ENCODE assay signal across 13 cellular contexts in the genomic region with DNA sequence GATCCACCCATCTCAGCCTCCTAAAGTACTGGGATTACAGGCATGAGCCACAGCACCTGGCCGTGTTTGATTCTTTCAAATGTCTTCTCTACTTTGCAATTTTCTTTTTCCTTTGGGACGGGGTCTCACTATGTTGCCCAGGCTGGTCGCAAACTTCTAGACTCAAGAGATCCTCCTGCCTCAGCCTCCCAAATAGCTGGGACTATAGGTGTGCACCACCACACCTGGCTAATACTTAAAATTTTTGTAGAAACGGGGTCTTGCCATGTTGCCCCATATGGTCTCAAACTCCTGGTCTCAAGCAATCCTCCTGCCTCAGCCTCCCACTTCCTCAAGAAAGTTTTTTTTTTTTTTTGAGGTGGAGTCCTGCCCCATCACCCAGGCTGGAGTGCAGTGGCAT. TPM values are rescaled to one million over a fixed set of nuclear protein-coding genes. Genes with fewer than 3 reads are reported as not detected.
DNase-seq lines count a peak whose midpoint lies in the region; ATAC-seq and TF ChIP-seq lines count a peak whose summit lies in the region.
"Had no signal": no experiment of that assay in that cellular context is flagged by ENCODE, and none has a peak within 500 bp of the region (broad histone marks: within the 10 kb centered on the region; RNA-seq: fewer than 3 reads in every experiment).

No MANE protein-coding gene starts in this region.

- peak overlapping the region; percentile 96 for H3K4me3 Mint-ChIP-seq in T-helper 1 cell treated with Interleukin-12 subunit alpha and Interleukin-12 subunit beta and Interleukin-4 antibody, amounts not matched to agents 30 μg/mL and 1 μg/mL, for 36 hours
- H3K4me3 Mint-ChIP-seq in activated naive CD8-positive, alpha-beta T cell treated with anti-CD3 and anti-CD28 coated beads, Interleukin-2, amount 50 U/mL, for 24 hours, result peak overlapping the region; percentile 99

- no peak for ATAC-seq in activated naive CD8-positive, alpha-beta T cell treated with anti-CD3 and anti-CD28 coated beads, Interleukin-2, amount 50 U/mL, for 24 hours
- no peak for ATAC-seq in GM21381 (IDR thresholded peaks at IDR 0.05; ENCODE audit: unreplicated experiment)

- TF ChIP-seq POLR2A in spleen (IDR thresholded peaks at IDR 0.05), result no peak

- H3K79me2 ChIP-seq in KMS-11 (ENCODE audit: insufficient read depth, low read depth) (peaks cover 48% of the 10 kb centered on the region), osteoblast (ENCODE audit: insufficient read depth, low read length) (peaks cover 76% of the 10 kb centered on the region)

- H3K27me3 Mint-ChIP-seq in T-helper 1 cell treated with Interleukin-12 subunit alpha and Interleukin-12 subunit beta and Interleukin-4 antibody, amounts not matched to agents 30 μg/mL and 1 μg/mL, for 36 hours (ENCODE audit: low read depth), result no peaks in the 10 kb centered on the region
- peaks cover 2% of the 10 kb centered on the region for H3K27me3 Mint-ChIP-seq in activated naive CD8-positive, alpha-beta T cell treated with anti-CD3 and anti-CD28 coated beads, Interleukin-2, amount 50 U/mL, for 24 hours

- peaks cover 25% of the 10 kb centered on the region for H3K36me3 Mint-ChIP-seq in T-helper 1 cell treated with Interleukin-12 subunit alpha and Interleukin-12 subunit beta and Interleukin-4 antibody, amounts not matched to agents 30 μg/mL and 1 μg/mL, for 36 hours (ENCODE audit: low read depth)
- peaks cover 32% of the 10 kb centered on the region for H3K36me3 Mint-ChIP-seq in activated naive CD8-positive, alpha-beta T cell treated with anti-CD3 and anti-CD28 coated beads, Interleukin-2, amount 50 U/mL, for 24 hours (ENCODE audit: low read depth)

- H2AFZ ChIP-seq in KMS-11 (ENCODE audit: low read depth) (no peak overlapping the region), osteoblast (ENCODE audit: low read length) (no peak overlapping the region)

- H3K9me3 ChIP-seq in osteoblast (ENCODE audit: low read depth, low read length) (no peaks in the 10 kb centered on the region), spleen (no peaks in the 10 kb centered on the region)
- no peaks in the 10 kb centered on the region for H3K9me3 ChIP-seq in effector memory CD4-positive, alpha-beta T cell (ENCODE audit: control insufficient read depth, low read length)

- H3K9ac ChIP-seq in KMS-11, result no peak overlapping the region

- no peaks in the 10 kb centered on the region for H3K9me3 Mint-ChIP-seq in T-helper 1 cell treated with Interleukin-12 subunit alpha and Interleukin-12 subunit beta and Interleukin-4 antibody, amounts not matched to agents 30 μg/mL and 1 μg/mL, for 36 hours
- no peaks in the 10 kb centered on the region for H3K9me3 Mint-ChIP-seq in activated naive CD8-positive, alpha-beta T cell treated with anti-CD3 and anti-CD28 coated beads, Interleukin-2, amount 50 U/mL, for 24 hours

- no peaks in the 10 kb centered on the region for H3K27me3 ChIP-seq in KMS-11 (ENCODE audit: insufficient read depth, low read depth)
- no peaks in the 10 kb centered on the region for H3K27me3 ChIP-seq in osteoblast (ENCODE audit: insufficient read depth, low read length)
- no peaks in the 10 kb centered on the region for H3K27me3 ChIP-seq in spleen (replicated peaks in 1 of 7)
- no peaks in the 10 kb centered on the region for H3K27me3 ChIP-seq in effector memory CD4-positive, alpha-beta T cell (replicated peaks; ENCODE audit: control insufficient read depth, insufficient read depth, low read length, poor library complexity, severe bottlenecking)
- H3K27me3 ChIP-seq: cardiac muscle cell had no signal

- H3K27ac ChIP-seq in KMS-11, result no peak overlapping the region
- no peak overlapping the region for H3K27ac ChIP-seq in osteoblast (ENCODE audit: low read depth, low read length)
- H3K27ac ChIP-seq in spleen, result no peak overlapping the region
- no peak overlapping the region for H3K27ac ChIP-seq in effector memory CD4-positive, alpha-beta T cell (ENCODE audit: insufficient read depth, low read length, poor library complexity, severe bottlenecking)
- H3K27ac ChIP-seq: cardiac muscle cell had no signal

- DNase-seq in T-helper 1 cell (no peak), osteoblast (ENCODE audit: insufficient read length, low spot score, missing footprints) (no peak), spleen (no peak)
- DNase-seq in activated naive CD8-positive, alpha-beta T cell treated with anti-CD3 and anti-CD28 coated beads, Interleukin-2, amount 50 U/mL, for 24 hours, result no peak
- no peak for DNase-seq in effector memory CD4-positive, alpha-beta T cell
- DNase-seq: 8988T; DMS79 treated with DMSO at 0.1 percent for 48 hours; NCI-H2081; NK-92 treated with Interleukin-12 subunit alpha and Interleukin-12 subunit beta, amount 100 ng/mL, for 24 hours had no signal

- intact Hi-C loops in spleen (cut with DNase I; ENCODE audit: low total_unique reads), result no loop called here

- 94 to 100% (median 96%) methylated on average over 4 of the region's 4 CpGs for WGBS in spleen, 5 donors

- no peaks in the 10 kb centered on the region for H3K36me3 ChIP-seq in KMS-11 (ENCODE audit: insufficient read depth)
- H3K36me3 ChIP-seq in osteoblast (ENCODE audit: insufficient read depth, low read length), result peaks cover 31% of the 10 kb centered on the region
- H3K36me3 ChIP-seq in spleen, result peaks cover 0 to 60% (median 28%) of the 10 kb centered on the region in 6 donors
- H3K36me3 ChIP-seq in effector memory CD4-positive, alpha-beta T cell (ENCODE audit: control insufficient read depth, insufficient read depth, low read length), result peaks cover 12% of the 10 kb centered on the region

- H3K4me1 ChIP-seq in KMS-11 (ENCODE audit: low read depth, poor library complexity, severe bottlenecking) (peaks cover 17% of the 10 kb centered on the region), osteoblast (ENCODE audit: insufficient read depth, low read length) (peaks cover 14% of the 10 kb centered on the region), spleen (peaks cover 27 to 74% (median 42%) of the 10 kb centered on the region in 6 donors)
- peaks cover 7% of the 10 kb centered on the region for H3K4me1 ChIP-seq in effector memory CD4-positive, alpha-beta T cell (ENCODE audit: control insufficient read depth, insufficient read depth, low read length, poor library complexity, severe bottlenecking)

- H4K20me1 ChIP-seq in KMS-11 (ENCODE audit: insufficient read depth) (no peaks in the 10 kb centered on the region), osteoblast (ENCODE audit: insufficient read depth, low read length) (peaks cover 15% of the 10 kb centered on the region)

- peaks cover 23% of the 10 kb centered on the region for H3K4me1 Mint-ChIP-seq in T-helper 1 cell treated with Interleukin-12 subunit alpha and Interleukin-12 subunit beta and Interleukin-4 antibody, amounts not matched to agents 30 μg/mL and 1 μg/mL, for 36 hours (ENCODE audit: low read depth)
- peaks cover 49% of the 10 kb centered on the region for H3K4me1 Mint-ChIP-seq in activated naive CD8-positive, alpha-beta T cell treated with anti-CD3 and anti-CD28 coated beads, Interleukin-2, amount 50 U/mL, for 24 hours

- TF ChIP-seq CTCF in KMS-11 (conservative IDR thresholded peaks at IDR 0.05; ENCODE audit: low read depth, low read length) (no peak), osteoblast (IDR thresholded peaks at IDR 0.05; ENCODE audit: extremely low read depth, low read depth, low read length) (no peak), spleen (IDR thresholded peaks at IDR 0.05 in 8 of 11, conservative IDR thresholded peaks at IDR 0.05 in 3 of 11) (no peak)

- H3K4me2 ChIP-seq in KMS-11 (peak overlapping the region; percentile 78; the same call in 1 of the 2 replicates), osteoblast (ENCODE audit: insufficient read depth, low read length) (peak overlapping the region; percentile 79)

- no peak overlapping the region for H3K4me3 ChIP-seq in KMS-11 (IDR thresholded peaks at IDR 0.05; ENCODE audit: insufficient read depth, low read depth, low read length)
- H3K4me3 ChIP-seq in osteoblast (ENCODE audit: insufficient read depth, low read length), result no peak overlapping the region
- H3K4me3 ChIP-seq in spleen, result peak overlapping the region in 1 of 8 donors; percentile 85
- H3K4me3 ChIP-seq in effector memory CD4-positive, alpha-beta T cell (ENCODE audit: insufficient read depth, low read depth, low read length, poor library complexity, severe bottlenecking), result no peak overlapping the region

- H3K27ac Mint-ChIP-seq in T-helper 1 cell treated with Interleukin-12 subunit alpha and Interleukin-12 subunit beta and Interleukin-4 antibody, amounts not matched to agents 30 μg/mL and 1 μg/mL, for 36 hours, result peak overlapping the region; percentile 49
- H3K27ac Mint-ChIP-seq in activated naive CD8-positive, alpha-beta T cell treated with anti-CD3 and anti-CD28 coated beads, Interleukin-2, amount 50 U/mL, for 24 hours, result peak overlapping the region; percentile 27

RNA-seq across cellular contexts. Expression of a gene that starts 1.7 kb away (rescaled TPM):
- total RNA-seq in osteoblast, result 14.5 and 20.0 TPM in 2 replicates
- total RNA-seq in spleen, result 10 to 100 TPM; 16.1 to 26.0 (median 23.3) TPM
- 10 to 100 TPM in 1 of 3 donors, 1 to 10 TPM in 2; 7.0 to 12.4 (median 8.9) TPM for polyA plus RNA-seq in spleen

RNA-seq across cellular contexts. Expression of a gene that starts 1.8 kb away (rescaled TPM):
- total RNA-seq in osteoblast (19.2 and 19.9 TPM in 2 replicates), spleen (10 to 100 TPM; 10.2 to 15.9 (median 12.9) TPM)
- polyA plus RNA-seq in spleen, result 10 to 100 TPM; 31.0 to 35.9 (median 34.1) TPM

RNA-seq across cellular contexts. Expression of a gene that starts 10.1 kb away (rescaled TPM):
- 224 and 256 TPM in 2 replicates for total RNA-seq in osteoblast
- 100 to 1,000 TPM; 182 to 427 (median 190) TPM for total RNA-seq in spleen
- polyA plus RNA-seq in spleen, result 100 to 1,000 TPM; 382 to 551 (median 480) TPM

RNA-seq across cellular contexts. Expression of a gene that starts 21.6 kb away (rescaled TPM):
- total RNA-seq in osteoblast (103 and 107 TPM in 2 replicates), spleen (100 to 1,000 TPM; 107 to 166 (median 142) TPM)
- polyA plus RNA-seq in spleen, result 100 to 1,000 TPM; 119 to 160 (median 143) TPM

RNA-seq across cellular contexts. Expression of a gene that starts 47.9 kb away (rescaled TPM):
- total RNA-seq in osteoblast (162 and 168 TPM in 2 replicates), spleen (100 to 1,000 TPM in 6 of 7 donors, 10 to 100 TPM in 1; 84.1 to 220 (median 152) TPM)
- 100 to 1,000 TPM; 164 to 338 (median 313) TPM for polyA plus RNA-seq in spleen
